In the genomic region with DNA sequence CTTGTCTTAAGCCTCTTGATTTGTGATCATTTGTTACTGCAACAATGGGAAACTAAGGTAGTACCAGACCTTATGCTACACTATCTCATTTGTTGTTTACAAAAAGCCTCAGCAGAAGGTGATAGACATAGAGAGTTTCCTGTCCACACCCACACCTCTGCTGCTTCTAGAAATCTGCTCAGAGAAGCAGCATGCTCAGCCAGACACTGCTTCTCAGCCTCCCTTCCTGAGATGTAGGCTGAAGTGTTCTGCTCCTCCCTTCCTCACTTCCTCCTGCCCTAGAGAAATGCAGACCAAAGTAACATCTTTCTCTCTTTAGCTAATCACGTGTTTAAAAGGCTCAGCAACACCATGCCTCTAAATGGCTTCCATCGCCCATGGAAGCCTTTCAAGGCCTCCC, we compare ENCODE assay signal across 9 cellular contexts.
DNase-seq lines count a peak whose midpoint lies in the region; ATAC-seq, FAIRE-seq and TF ChIP-seq lines count a peak whose summit lies in the region.
"Had no signal": no experiment of that assay in that cellular context is flagged by ENCODE, and none has a peak within 500 bp of the region (broad histone marks: within the 10 kb centered on the region; RNA-seq: fewer than 3 reads in every experiment).

No MANE protein-coding gene starts in this region.

- TF ChIP-seq EP300 in SK-N-SH (IDR thresholded peaks at IDR 0.05; ENCODE audit: borderline replicate concordance in 1 of 2, low read depth in 1 of 2, low read length in 1 of 2), result no peak
- TF ChIP-seq EP300 in stomach (IDR thresholded peaks at IDR 0.05), result no peak

- no peaks in the 10 kb centered on the region for H3F3A ChIP-seq in SK-N-SH (replicated peaks; ENCODE audit: insufficient read depth)

- no peak overlapping the region for H3K9ac ChIP-seq in SK-N-SH

- TF ChIP-seq RAD21 in SK-N-SH (IDR thresholded peaks at IDR 0.05; ENCODE audit: low read length), result no peak

- H3K36me3 ChIP-seq in small intestine (ENCODE audit: control insufficient read depth in 2 of 2, insufficient read depth in 2 of 2, low read length in 2 of 2) (no peaks in the 10 kb centered on the region), SK-N-SH (replicated peaks in 1 of 2; ENCODE audit: control insufficient read depth in 1 of 2, insufficient read depth in 2 of 2, low read length in 1 of 2) (no peaks in the 10 kb centered on the region), stomach (no peaks in the 10 kb centered on the region)
- H3K36me3 ChIP-seq: neutrophil had no signal

- FAIRE-seq in small intestine (lab: Jason Lieb, UNC), result no peak

- no peaks in the 10 kb centered on the region for H3K27me3 ChIP-seq in small intestine (ENCODE audit: control insufficient read depth in 2 of 2, insufficient read depth in 2 of 2, low read length in 2 of 2)
- H3K27me3 ChIP-seq in SK-N-SH (ENCODE audit: insufficient read depth), result no peaks in the 10 kb centered on the region
- H3K27me3 ChIP-seq in stomach, result no peaks in the 10 kb centered on the region
- H3K27me3 ChIP-seq: neutrophil had no signal

- peak; percentile 83 for ATAC-seq in HG03025 (IDR thresholded peaks at IDR 0.05; ENCODE audit: low FRiP score, unreplicated experiment)
- peak; percentile 62 to 76 for ATAC-seq in activated T-cell treated with anti-CD3 and anti-CD28 coated beads, Interleukin-2, amount 50 U/mL, for 72 hours (replicated peaks in 1 of 2)

- H4K20me1 ChIP-seq in SK-N-SH (ENCODE audit: insufficient read depth), result no peaks in the 10 kb centered on the region

- no peak for TF ChIP-seq CTCF in SK-N-SH (IDR thresholded peaks at IDR 0.05)
- no peak for TF ChIP-seq CTCF in stomach (IDR thresholded peaks at IDR 0.05)

- TF ChIP-seq POLR2A in stomach (IDR thresholded peaks at IDR 0.05), result no peak

- H3K27ac ChIP-seq in small intestine (ENCODE audit: low read depth in 1 of 2, low read length in 1 of 2) (no peak overlapping the region), SK-N-SH (ENCODE audit: low read depth in 2 of 2, low read length in 1 of 2) (no peak overlapping the region), stomach (peak overlapping the region in 2 of 5 donors; percentile 3 to 7)
- H3K27ac ChIP-seq: neutrophil had no signal

- no peak overlapping the region for H3K4me3 ChIP-seq in small intestine (ENCODE audit: low read depth in 1 of 2, low read length in 2 of 2)
- H3K4me3 ChIP-seq in SK-N-SH (ENCODE audit: low read depth in 2 of 2, low read length in 1 of 2), result no peak overlapping the region
- no peak overlapping the region for H3K4me3 ChIP-seq in stomach

- DNase-seq in activated CD8-positive, alpha-beta memory T cell treated with anti-CD3 and anti-CD28 coated beads for 24 hours, result peak; percentile 63
- no peak for DNase-seq in activated CD8-positive, alpha-beta memory T cell treated with anti-CD3 and anti-CD28 coated beads, Interleukin-2, amount 50 U/mL, for 48 hours
- DNase-seq in activated T-cell treated with anti-CD3 and anti-CD28 coated beads, Interleukin-2, amount 50 U/mL, for 72 hours, result peak in 1 of 2 donors; percentile 26
- peak; percentile 46 for DNase-seq in small intestine
- no peak for DNase-seq in SK-N-SH
- DNase-seq in cerebellar nuclear complex (lab: John Stamatoyannopoulos, UW), result no peak
- no peak for DNase-seq in stomach

- CTCF ChIA-PET in SK-N-SH (lab: Yijun Ruan, JAX), result no interaction called here

- POLR2A ChIA-PET in SK-N-SH (lab: Yijun Ruan, JAX), result no interaction called here

- H2AFZ ChIP-seq in SK-N-SH (ENCODE audit: low read depth), result no peak overlapping the region

- no peaks in the 10 kb centered on the region for H3K9me2 ChIP-seq in SK-N-SH

- intact Hi-C loops in stomach (cut with DNase I; ENCODE audit: low total_unique reads), result no loop called here

- H3K27ac Mint-ChIP-seq in activated T-cell treated with anti-CD3 and anti-CD28 coated beads, Interleukin-2, amount 50 U/mL, for 72 hours, result no peak overlapping the region

- H3K79me2 ChIP-seq in SK-N-SH (ENCODE audit: insufficient read depth), result no peaks in the 10 kb centered on the region

- H3K36me3 Mint-ChIP-seq in activated T-cell treated with anti-CD3 and anti-CD28 coated beads, Interleukin-2, amount 50 U/mL, for 72 hours (ENCODE audit: insufficient read depth in 2 of 2), result peaks cover 0 to 3% of the 10 kb centered on the region in 2 donors

- peaks cover 0 to 3% of the 10 kb centered on the region in 2 donors for H3K9me3 Mint-ChIP-seq in activated T-cell treated with anti-CD3 and anti-CD28 coated beads, Interleukin-2, amount 50 U/mL, for 72 hours

- 59 to 75% (median 64%) methylated on average over 2 of the region's 2 CpGs for WGBS in small intestine, 3 donors
- WGBS in SK-N-SH (ENCODE audit: low lambda C conversion rate), result 74% methylated on average over 2 of the region's 2 CpGs
- 62 to 83% (median 78%) methylated on average over 2 of the region's 2 CpGs for WGBS in stomach, 5 donors

- H3K27me3 Mint-ChIP-seq in activated T-cell treated with anti-CD3 and anti-CD28 coated beads, Interleukin-2, amount 50 U/mL, for 72 hours (ENCODE audit: low read depth), result no peaks in the 10 kb centered on the region

- H3K4me2 ChIP-seq in SK-N-SH, result no peak overlapping the region

- H3K4me3 Mint-ChIP-seq in activated T-cell treated with anti-CD3 and anti-CD28 coated beads, Interleukin-2, amount 50 U/mL, for 72 hours, result peak overlapping the region; percentile 3 to 8

- peaks cover 48% of the 10 kb centered on the region for H3K4me1 Mint-ChIP-seq in activated T-cell treated with anti-CD3 and anti-CD28 coated beads, Interleukin-2, amount 50 U/mL, for 72 hours (ENCODE audit: low read depth)

- no peaks in the 10 kb centered on the region for H3K9me3 ChIP-seq in small intestine (ENCODE audit: control insufficient read depth, low read depth)
- H3K9me3 ChIP-seq in SK-N-SH, result no peaks in the 10 kb centered on the region
- H3K9me3 ChIP-seq in stomach, result no peaks in the 10 kb centered on the region
- H3K9me3 ChIP-seq: neutrophil had no signal

- H3K4me1 ChIP-seq in small intestine (ENCODE audit: control insufficient read depth in 2 of 2, insufficient read depth in 1 of 2, low read depth in 1 of 2, low read length in 1 of 2), result no peaks in the 10 kb centered on the region
- H3K4me1 ChIP-seq in SK-N-SH (ENCODE audit: control insufficient read depth in 1 of 2, insufficient read depth in 2 of 2, low read depth in 1 of 2, low read length in 1 of 2), result no peaks in the 10 kb centered on the region
- peaks cover 0 to 11% (median 5%) of the 10 kb centered on the region in 4 donors for H3K4me1 ChIP-seq in stomach

TF ChIP-seq in SK-N-SH, 30 proteins besides CTCF, POLR2A, EP300 and RAD21:
- TF ChIP-seq JUND (IDR thresholded peaks at IDR 0.05) (no peak), RFX5 (IDR thresholded peaks at IDR 0.05; ENCODE audit: low read length) (no peak), EZH2phosphoT487 (IDR thresholded peaks at IDR 0.05; ENCODE audit: borderline replicate concordance, low read depth) (no peak)

Comparison
In these comparisons a context has a peak if more than half of its experiments do, and no peak if none do; other contexts are left out.
1. DNase-seq: peak in activated CD8-positive, alpha-beta memory T cell treated with anti-CD3 and anti-CD28 coated beads for 24 hours (single experiment) and small intestine (single experiment); none in activated CD8-positive, alpha-beta memory T cell treated with anti-CD3 and anti-CD28 coated beads, Interleukin-2, amount 50 U/mL, for 48 hours (single experiment), SK-N-SH (single experiment), cerebellar nuclear complex (0 of 2) and stomach (single experiment).